22 cellular contexts compared by ENCODE assay signal in the genomic region with DNA sequence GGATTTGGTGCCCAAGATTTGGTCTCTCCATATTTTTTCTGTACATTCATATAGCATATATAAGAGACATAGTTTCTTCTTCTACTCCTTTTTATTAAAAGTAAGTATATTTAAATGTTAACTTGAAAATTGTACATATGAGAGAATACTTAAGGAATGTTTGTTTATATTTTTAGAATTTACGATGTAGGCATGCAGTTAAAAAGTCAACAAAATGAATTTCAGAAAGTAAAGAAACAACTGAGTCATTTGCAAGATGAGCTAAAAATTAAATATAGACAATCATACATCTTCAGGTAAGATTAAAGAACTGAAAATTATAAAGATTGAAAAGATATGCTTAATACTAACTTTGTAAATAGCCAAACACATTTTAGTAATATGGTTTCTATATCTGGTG.
DNase-seq lines count a peak whose midpoint lies in the region; ATAC-seq, FAIRE-seq and TF ChIP-seq lines count a peak whose summit lies in the region.
"Had no signal": no experiment of that assay in that cellular context is flagged by ENCODE, and none has a peak within 500 bp of the region (broad histone marks: within the 10 kb centered on the region; RNA-seq: fewer than 3 reads in every experiment).

No MANE protein-coding gene starts in this region.

- intact Hi-C loops in PC-3 (cut with micrococcal nuclease): loop anchor here (1.0 to 2.0 kb wide), 2 partner anchors 28 to 162 kb away; no protein-coding TSS in a partner anchor

- H3K9me2 ChIP-seq in PC-3 (replicated peaks; ENCODE audit: low read length): no peaks in the 10 kb centered on the region

- H3K79me2 ChIP-seq in PC-3 (ENCODE audit: low read length): no peaks in the 10 kb centered on the region

- no peaks in the 10 kb centered on the region for H3F3A ChIP-seq in PC-3 (ENCODE audit: low read length, unreplicated experiment)

- H3K9me3 ChIP-seq in PC-3 (ENCODE audit: low read length): no peaks in the 10 kb centered on the region
- H3K9me3 ChIP-seq: A549; BLaER1 treated with 17β-estradiol and CSF1 and Interleukin-3, amounts not matched to agents 10 nM and 100 nM; Caco-2 had no signal

- peak overlapping the region; percentile 64 for H3K4me2 ChIP-seq in PC-3 (ENCODE audit: low read length)
- H3K4me2 ChIP-seq: A549; BLaER1 treated with 17β-estradiol and CSF1 and Interleukin-3, amounts not matched to agents 10 nM and 100 nM had no signal

- H3K27me3 ChIP-seq in PC-3 (ENCODE audit: low read length): no peaks in the 10 kb centered on the region
- H3K27me3 ChIP-seq: BLaER1 treated with 17β-estradiol and CSF1 and Interleukin-3, amounts not matched to agents 10 nM and 100 nM had no signal

- ATAC-seq in PC-3 (peak; percentile 60), GM21723 (IDR thresholded peaks at IDR 0.05; ENCODE audit: unreplicated experiment) (no peak), GM18511 (IDR thresholded peaks at IDR 0.05; ENCODE audit: unreplicated experiment) (no peak)
- ATAC-seq: A549; CD8-positive, alpha-beta T cell had no signal

- CTCF ChIA-PET in PC-3 (lab: Charles Lee): no interaction called here

- TF ChIP-seq CTCF in 22Rv1 (IDR thresholded peaks at IDR 0.05) (no peak), PC-3 (conservative IDR thresholded peaks at IDR 0.05; ENCODE audit: low read depth, low read length) (no peak)

- peak overlapping the region; percentile 43 for H3K9ac ChIP-seq in PC-3 (ENCODE audit: low read length)
- H3K9ac ChIP-seq: BLaER1 treated with 17β-estradiol and CSF1 and Interleukin-3, amounts not matched to agents 10 nM and 100 nM had no signal

- H3K36me3 ChIP-seq in PC-3 (ENCODE audit: low read depth, low read length): no peaks in the 10 kb centered on the region
- H3K36me3 ChIP-seq: BLaER1 treated with 17β-estradiol and CSF1 and Interleukin-3, amounts not matched to agents 10 nM and 100 nM had no signal

- H2AFZ ChIP-seq in PC-3 (ENCODE audit: low read length): no peak overlapping the region

- H3K4me3 ChIP-seq in PC-3 (ENCODE audit: low read length): no peak overlapping the region; the same call in 1 of the 2 replicates
- H3K4me3 ChIP-seq: A549; BLaER1 treated with 17β-estradiol and CSF1 and Interleukin-3, amounts not matched to agents 10 nM and 100 nM had no signal

- peak; percentile 43 for FAIRE-seq in colon (lab: Jason Lieb, UNC)
- FAIRE-seq: A549, D721Med, G401.6, GM12891 had no signal

- H4K20me1 ChIP-seq in PC-3 (ENCODE audit: low read length): no peaks in the 10 kb centered on the region
- H4K20me1 ChIP-seq: BLaER1 treated with 17β-estradiol and CSF1 and Interleukin-3, amounts not matched to agents 10 nM and 100 nM had no signal

- DNase-seq in EH (ENCODE audit: low read depth) (peak; percentile 14), PC-3 (peak; percentile 58), EL (no peak), SKM-1 (lab: John Stamatoyannopoulos, UW; ENCODE audit: unreplicated experiment) (no peak)
- DNase-seq: 8988T; AML-193; Caco-2; Calu3; CD4-positive, alpha-beta T cell; CD8-positive, alpha-beta T cell; DMS79 treated with DMSO at 0.1 percent for 48 hours; GF-D8 had no signal

- peaks cover 37% of the 10 kb centered on the region for H3K4me1 ChIP-seq in PC-3 (ENCODE audit: insufficient read depth, low read length)
- H3K4me1 ChIP-seq: A549; BLaER1 treated with 17β-estradiol and CSF1 and Interleukin-3, amounts not matched to agents 10 nM and 100 nM; Caco-2 had no signal

- BruUV-seq in PC-3 (replicated peaks; lab: Mats Ljungman, UMichigan): no TSS peak

- H3K27ac ChIP-seq in 22Rv1: peak overlapping the region; percentile 52
- H3K27ac ChIP-seq in PC-3 (ENCODE audit: low read length): peak overlapping the region; percentile 72
- H3K27ac ChIP-seq: A549; BLaER1 treated with 17β-estradiol and CSF1 and Interleukin-3, amounts not matched to agents 10 nM and 100 nM; C4-2B had no signal

- POLR2A ChIA-PET in PC-3 (lab: Charles Lee; ENCODE audit: unreplicated experiment): interaction anchor here (0.7 kb wide), 1 partner anchor 219 kb away, joined by 3 read pairs; no protein-coding TSS in a partner anchor

Comparison
In these comparisons a context has a peak if more than half of its experiments do, and no peak if none do; other contexts are left out.
1. DNase-seq: peak in EH (single experiment) and PC-3 (single experiment); none in EL (single experiment) and SKM-1 (single experiment).